Comparison of ENCODE assay signal across 21 cellular contexts in genomic region chrX:96906741-96907140, GRCh38. TPM values are rescaled to one million over a fixed set of nuclear protein-coding genes. Genes with fewer than 3 reads are reported as not detected.
A peak's percentile ranks its signal among the peaks of the same experiment; 100 is the strongest.
DNase-seq lines count a peak whose midpoint lies in the region; ATAC-seq and TF ChIP-seq lines count a peak whose summit lies in the region.
"Had no signal": no experiment of that assay in that cellular context is flagged by ENCODE, and none has a peak within 500 bp of the region (broad histone marks: within the 10 kb centered on the region; RNA-seq: fewer than 3 reads in every experiment).

No MANE protein-coding gene starts in this region.

- H3K4me1 Mint-ChIP-seq in activated T-helper 17 cell treated with anti-CD3 and anti-CD28 coated beads, Interleukin-2, amount 50 U/mL, for 72 hours = no peaks in the 10 kb centered on the region
- H3K4me1 Mint-ChIP-seq: activated naive CD8-positive, alpha-beta T cell treated with anti-CD3 and anti-CD28 coated beads, Interleukin-2, amount 10 ng/mL, durations not matched to agents 7 days and 5 days had no signal

- no peaks in the 10 kb centered on the region for H3K27me3 Mint-ChIP-seq in activated T-helper 17 cell treated with anti-CD3 and anti-CD28 coated beads, Interleukin-2, amount 50 U/mL, for 72 hours
- H3K27me3 Mint-ChIP-seq: activated naive CD8-positive, alpha-beta T cell treated with anti-CD3 and anti-CD28 coated beads, Interleukin-2, amount 10 ng/mL, durations not matched to agents 7 days and 5 days had no signal

- no peaks in the 10 kb centered on the region for H3K36me3 Mint-ChIP-seq in activated T-helper 17 cell treated with anti-CD3 and anti-CD28 coated beads, Interleukin-2, amount 50 U/mL, for 72 hours (ENCODE audit: low read depth)
- H3K36me3 Mint-ChIP-seq: activated naive CD8-positive, alpha-beta T cell treated with anti-CD3 and anti-CD28 coated beads, Interleukin-2, amount 10 ng/mL, durations not matched to agents 7 days and 5 days had no signal

- DNase-seq in HT1080 (ENCODE audit: low read depth) (peak; percentile 6), fibroblast of the aortic adventitia (ENCODE audit: low read depth) (peak; percentile 88), skeletal muscle cell (ENCODE audit: low read depth) (peak; percentile 17), SIG-M5 (lab: John Stamatoyannopoulos, UW) (no peak)
- DNase-seq: activated CD4-positive, alpha-beta T cell treated with anti-CD3 and anti-CD28 coated beads for 48 hours; activated naive CD8-positive, alpha-beta T cell treated with anti-CD3 and anti-CD28 coated beads, Interleukin-2, amount 10 ng/mL, durations not matched to agents 7 days and 5 days; DND-41; effector CD4-positive, alpha-beta T cell; left ventricle myocardium superior; NCI-H2107; NCI-H526; psoas muscle; Right ventricle myocardium superior; stimulated activated CD4-positive, alpha-beta T cell treated with anti-CD3 and anti-CD28 coated beads, Interleukin-4, amount 100 ng/mL, for 1 hour; stimulated activated naive CD8-positive, alpha-beta T cell treated with anti-CD3 and anti-CD28 coated beads, Interleukin-15, Interleukin-2, amounts not matched to agents 100 U/mL and 50 U/mL, for 24 hours; T-helper 1 cell; trophoblast cell had no signal

- H3K4me3 Mint-ChIP-seq in activated T-helper 17 cell treated with anti-CD3 and anti-CD28 coated beads, Interleukin-2, amount 50 U/mL, for 72 hours = no peak overlapping the region
- H3K4me3 Mint-ChIP-seq: activated naive CD8-positive, alpha-beta T cell treated with anti-CD3 and anti-CD28 coated beads, Interleukin-2, amount 10 ng/mL, durations not matched to agents 7 days and 5 days had no signal

- TF ChIP-seq CTCF in fibroblast of the aortic adventitia (IDR thresholded peaks at IDR 0.05; ENCODE audit: insufficient read depth, low read length) = no peak

- H3K27ac Mint-ChIP-seq in activated T-helper 17 cell treated with anti-CD3 and anti-CD28 coated beads, Interleukin-2, amount 50 U/mL, for 72 hours = peak overlapping the region; percentile 15
- H3K27ac Mint-ChIP-seq: activated naive CD8-positive, alpha-beta T cell treated with anti-CD3 and anti-CD28 coated beads, Interleukin-2, amount 10 ng/mL, durations not matched to agents 7 days and 5 days had no signal

- H3K4me3 ChIP-seq in fibroblast of the aortic adventitia (ENCODE audit: low read depth, low read length) (no peak overlapping the region), skeletal muscle cell (ENCODE audit: low read depth, low read length) (no peak overlapping the region)
- H3K4me3 ChIP-seq: psoas muscle had no signal

- H3K9me3 Mint-ChIP-seq in activated T-helper 17 cell treated with anti-CD3 and anti-CD28 coated beads, Interleukin-2, amount 50 U/mL, for 72 hours = no peaks in the 10 kb centered on the region
- H3K9me3 Mint-ChIP-seq: activated naive CD8-positive, alpha-beta T cell treated with anti-CD3 and anti-CD28 coated beads, Interleukin-2, amount 10 ng/mL, durations not matched to agents 7 days and 5 days had no signal

- no peak for ATAC-seq in activated T-helper 17 cell treated with anti-CD3 and anti-CD28 coated beads, Interleukin-2, amount 50 U/mL, for 72 hours (replicated peaks)
- ATAC-seq in HG03354 (IDR thresholded peaks at IDR 0.05; ENCODE audit: poor library complexity, severe bottlenecking, unreplicated experiment) = no peak
- ATAC-seq in HG03025 (IDR thresholded peaks at IDR 0.05; ENCODE audit: low FRiP score, unreplicated experiment) = no peak
- ATAC-seq: HepG2; left ventricle myocardium superior; stimulated activated naive CD8-positive, alpha-beta T cell treated with anti-CD3 and anti-CD28 coated beads, Interleukin-15, Interleukin-2, amounts not matched to agents 100 U/mL and 50 U/mL, for 24 hours had no signal

RNA-seq across cellular contexts. Expression of gene RPA4, which starts 23.0 kb away (rescaled TPM):
- total RNA-seq in HT1080 (2014; rRNA removed; shearing (Covaris generic)) = not detected in 2 replicates
- 0.15 and 0.35 TPM in 2 replicates for polyA plus RNA-seq in HT1080 (2015; cell fraction: cytosol; rRNA removed)
- 1.0 and 1.1 TPM in 2 replicates for polyA plus RNA-seq in HT1080 (2015; cell fraction: nucleus; rRNA removed)
- under 1 TPM; 0.26 to 0.37 TPM for total RNA-seq in activated T-helper 17 cell treated with anti-CD3 and anti-CD28 coated beads, Interleukin-2, amount 50 U/mL, for 72 hours
- 0.33 and 1.4 TPM in 2 replicates for total RNA-seq in fibroblast of the aortic adventitia (ENCODE audit: low replicate concordance)
- total RNA-seq: Right ventricle myocardium superior had no signal
- polyA plus RNA-seq: HepG2 had no signal
